ENCODE assay signal across 1 cellular context in the genomic region with DNA sequence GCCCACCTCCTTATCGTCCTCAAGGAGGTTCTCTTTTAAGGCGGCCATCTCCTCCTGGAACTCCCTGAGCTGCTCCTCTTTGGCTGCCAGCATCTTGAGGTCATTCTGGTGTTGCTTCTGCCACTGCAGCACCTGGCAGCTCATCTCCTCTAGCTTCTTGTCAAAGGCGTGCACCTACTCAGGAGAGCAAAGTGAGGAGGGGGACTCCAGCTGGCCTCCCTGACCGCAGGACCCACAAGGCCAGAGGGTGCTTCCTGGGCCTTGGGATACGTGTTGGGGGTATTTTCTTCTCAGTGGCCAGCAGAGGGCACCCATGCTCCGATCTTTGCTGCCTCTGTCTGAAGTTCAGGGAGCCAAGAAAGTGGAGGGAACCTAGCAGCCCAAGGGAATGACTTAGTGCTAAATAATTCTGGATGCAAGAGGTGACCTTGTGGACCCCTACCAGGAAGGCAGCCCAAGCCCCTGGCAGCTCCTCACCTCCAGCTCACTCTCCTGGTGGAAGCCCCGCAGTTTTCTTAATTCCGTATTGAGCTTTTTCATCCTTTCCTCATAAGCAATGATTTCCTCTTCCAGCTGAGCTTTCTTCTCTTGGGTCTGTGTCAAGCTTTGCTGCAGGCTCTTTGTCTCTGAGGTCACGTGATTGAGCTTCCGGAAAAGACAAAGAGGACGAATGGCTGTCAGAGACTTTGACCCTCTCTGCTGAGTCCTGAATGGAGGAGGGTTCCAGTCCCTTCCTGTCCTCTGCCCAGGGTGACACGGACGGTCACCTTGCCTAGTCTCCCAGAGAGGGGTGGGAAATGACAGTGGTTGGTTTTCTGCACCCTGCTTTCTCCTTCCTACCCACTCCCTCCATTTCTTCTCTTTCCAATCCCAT.
TF ChIP-seq lines count a peak whose summit lies in the region.

No MANE protein-coding gene starts in this region.

TF ChIP-seq in HepG2, 621 proteins besides CTCF, POLR2A, EP300 and RAD21 (continued from another document and continues in another):
- TF ChIP-seq HOXA7 (CRISPR knock-in tag; IDR thresholded peaks at IDR 0.05) (no peak), SRSF4 (IDR thresholded peaks at IDR 0.05; ENCODE audit: low read depth, low read length, poor library complexity, severe bottlenecking) (no peak), ZSCAN31 (CRISPR knock-in tag; IDR thresholded peaks at IDR 0.05; ENCODE audit: low read depth) (0 out of 2 replicates have a peak, but pooled peaks have one; percentile 26), ONECUT2 (CRISPR knock-in tag; IDR thresholded peaks at IDR 0.05) (peak; percentile 37; the same call in 1 of the 2 replicates), CBX1 (IDR thresholded peaks at IDR 0.05; ENCODE audit: low read depth) (no peak), ZNF317 (CRISPR knock-in tag; IDR thresholded peaks at IDR 0.05) (no peak), NR2C2 (CRISPR knock-in tag; IDR thresholded peaks at IDR 0.05; ENCODE audit: borderline replicate concordance) (peak; percentile 24; the same call in 1 of the 2 replicates), NFE2L2 (IDR thresholded peaks at IDR 0.05; ENCODE audit: low read length) (peak; percentile 25; the same call in 1 of the 2 replicates), HOXA5 (CRISPR knock-in tag; IDR thresholded peaks at IDR 0.05) (peak; percentile 78), ZNF850 (CRISPR knock-in tag; conservative IDR thresholded peaks at IDR 0.05) (no peak), NR2F1 (CRISPR knock-in tag; IDR thresholded peaks at IDR 0.05) (no peak), MTF1 (CRISPR knock-in tag; IDR thresholded peaks at IDR 0.05) (no peak), ZNF33A (CRISPR knock-in tag; IDR thresholded peaks at IDR 0.05; ENCODE audit: borderline replicate concordance) (no peak), DMAP1 (CRISPR knock-in tag; IDR thresholded peaks at IDR 0.05) (peak; percentile 50; the same call in 1 of the 2 replicates), ZNF678 (CRISPR knock-in tag; IDR thresholded peaks at IDR 0.05) (no peak), ZMYM2 (CRISPR knock-in tag; IDR thresholded peaks at IDR 0.05) (peak; percentile 78), POGZ (CRISPR knock-in tag; IDR thresholded peaks at IDR 0.05) (peak; percentile 78), MEIS2 (CRISPR knock-in tag; IDR thresholded peaks at IDR 0.05) (peak; percentile 32; the same call in 1 of the 2 replicates), SAFB2 (CRISPR knock-in tag; IDR thresholded peaks at IDR 0.05; ENCODE audit: borderline replicate concordance, low read depth) (peak; percentile 83), RAD51 (IDR thresholded peaks at IDR 0.05; ENCODE audit: borderline replicate concordance) (peak; percentile 96), ZSCAN12 (CRISPR knock-in tag; IDR thresholded peaks at IDR 0.05) (no peak), ZBTB7A (CRISPR knock-in tag; IDR thresholded peaks at IDR 0.05) (peak; percentile 38; the same call in 1 of the 2 replicates), SP5 (CRISPR knock-in tag; IDR thresholded peaks at IDR 0.05; ENCODE audit: borderline replicate concordance, low read depth) (no peak), GABPB1 (CRISPR knock-in tag; IDR thresholded peaks at IDR 0.05) (peak; percentile 39), ZNF382 (CRISPR knock-in tag; IDR thresholded peaks at IDR 0.05; ENCODE audit: borderline replicate concordance) (no peak), TBL1XR1 (IDR thresholded peaks at IDR 0.05; ENCODE audit: borderline replicate concordance, low read length, partially characterized antibody) (no peak), ZSCAN25 (CRISPR knock-in tag; IDR thresholded peaks at IDR 0.05) (no peak), POLR2G (IDR thresholded peaks at IDR 0.05; ENCODE audit: low read depth, low read length) (peak; percentile 49; the same call in 1 of the 2 replicates), ZNF136 (CRISPR knock-in tag; IDR thresholded peaks at IDR 0.05; ENCODE audit: low read depth) (0 out of 2 replicates have a peak, but pooled peaks have one; percentile 2), ZNF234 (CRISPR knock-in tag; conservative IDR thresholded peaks at IDR 0.05) (no peak)
- TF ChIP-seq, protein P1, sequence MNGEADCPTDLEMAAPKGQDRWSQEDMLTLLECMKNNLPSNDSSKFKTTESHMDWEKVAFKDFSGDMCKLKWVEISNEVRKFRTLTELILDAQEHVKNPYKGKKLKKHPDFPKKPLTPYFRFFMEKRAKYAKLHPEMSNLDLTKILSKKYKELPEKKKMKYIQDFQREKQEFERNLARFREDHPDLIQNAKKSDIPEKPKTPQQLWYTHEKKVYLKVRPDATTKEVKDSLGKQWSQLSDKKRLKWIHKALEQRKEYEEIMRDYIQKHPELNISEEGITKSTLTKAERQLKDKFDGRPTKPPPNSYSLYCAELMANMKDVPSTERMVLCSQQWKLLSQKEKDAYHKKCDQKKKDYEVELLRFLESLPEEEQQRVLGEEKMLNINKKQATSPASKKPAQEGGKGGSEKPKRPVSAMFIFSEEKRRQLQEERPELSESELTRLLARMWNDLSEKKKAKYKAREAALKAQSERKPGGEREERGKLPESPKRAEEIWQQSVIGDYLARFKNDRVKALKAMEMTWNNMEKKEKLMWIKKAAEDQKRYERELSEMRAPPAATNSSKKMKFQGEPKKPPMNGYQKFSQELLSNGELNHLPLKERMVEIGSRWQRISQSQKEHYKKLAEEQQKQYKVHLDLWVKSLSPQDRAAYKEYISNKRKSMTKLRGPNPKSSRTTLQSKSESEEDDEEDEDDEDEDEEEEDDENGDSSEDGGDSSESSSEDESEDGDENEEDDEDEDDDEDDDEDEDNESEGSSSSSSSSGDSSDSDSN (CRISPR knock-in tag; IDR thresholded peaks at IDR 0.05) = peak; percentile 13; the same call in 1 of the 2 replicates
- TF ChIP-seq, protein P2, sequence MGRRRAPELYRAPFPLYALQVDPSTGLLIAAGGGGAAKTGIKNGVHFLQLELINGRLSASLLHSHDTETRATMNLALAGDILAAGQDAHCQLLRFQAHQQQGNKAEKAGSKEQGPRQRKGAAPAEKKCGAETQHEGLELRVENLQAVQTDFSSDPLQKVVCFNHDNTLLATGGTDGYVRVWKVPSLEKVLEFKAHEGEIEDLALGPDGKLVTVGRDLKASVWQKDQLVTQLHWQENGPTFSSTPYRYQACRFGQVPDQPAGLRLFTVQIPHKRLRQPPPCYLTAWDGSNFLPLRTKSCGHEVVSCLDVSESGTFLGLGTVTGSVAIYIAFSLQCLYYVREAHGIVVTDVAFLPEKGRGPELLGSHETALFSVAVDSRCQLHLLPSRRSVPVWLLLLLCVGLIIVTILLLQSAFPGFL (CRISPR knock-in tag; IDR thresholded peaks at IDR 0.05) = peak; percentile 51; the same call in 1 of the 2 replicates
- TF ChIP-seq, protein P3, sequence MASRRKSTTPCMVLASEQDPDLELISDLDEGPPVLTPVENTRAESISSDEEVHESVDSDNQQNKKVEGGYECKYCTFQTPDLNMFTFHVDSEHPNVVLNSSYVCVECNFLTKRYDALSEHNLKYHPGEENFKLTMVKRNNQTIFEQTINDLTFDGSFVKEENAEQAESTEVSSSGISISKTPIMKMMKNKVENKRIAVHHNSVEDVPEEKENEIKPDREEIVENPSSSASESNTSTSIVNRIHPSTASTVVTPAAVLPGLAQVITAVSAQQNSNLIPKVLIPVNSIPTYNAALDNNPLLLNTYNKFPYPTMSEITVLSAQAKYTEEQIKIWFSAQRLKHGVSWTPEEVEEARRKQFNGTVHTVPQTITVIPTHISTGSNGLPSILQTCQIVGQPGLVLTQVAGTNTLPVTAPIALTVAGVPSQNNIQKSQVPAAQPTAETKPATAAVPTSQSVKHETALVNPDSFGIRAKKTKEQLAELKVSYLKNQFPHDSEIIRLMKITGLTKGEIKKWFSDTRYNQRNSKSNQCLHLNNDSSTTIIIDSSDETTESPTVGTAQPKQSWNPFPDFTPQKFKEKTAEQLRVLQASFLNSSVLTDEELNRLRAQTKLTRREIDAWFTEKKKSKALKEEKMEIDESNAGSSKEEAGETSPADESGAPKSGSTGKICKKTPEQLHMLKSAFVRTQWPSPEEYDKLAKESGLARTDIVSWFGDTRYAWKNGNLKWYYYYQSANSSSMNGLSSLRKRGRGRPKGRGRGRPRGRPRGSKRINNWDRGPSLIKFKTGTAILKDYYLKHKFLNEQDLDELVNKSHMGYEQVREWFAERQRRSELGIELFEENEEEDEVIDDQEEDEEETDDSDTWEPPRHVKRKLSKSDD (CRISPR knock-in tag; IDR thresholded peaks at IDR 0.05; ENCODE audit: low read depth) = no peak
- TF ChIP-seq, protein P4, sequence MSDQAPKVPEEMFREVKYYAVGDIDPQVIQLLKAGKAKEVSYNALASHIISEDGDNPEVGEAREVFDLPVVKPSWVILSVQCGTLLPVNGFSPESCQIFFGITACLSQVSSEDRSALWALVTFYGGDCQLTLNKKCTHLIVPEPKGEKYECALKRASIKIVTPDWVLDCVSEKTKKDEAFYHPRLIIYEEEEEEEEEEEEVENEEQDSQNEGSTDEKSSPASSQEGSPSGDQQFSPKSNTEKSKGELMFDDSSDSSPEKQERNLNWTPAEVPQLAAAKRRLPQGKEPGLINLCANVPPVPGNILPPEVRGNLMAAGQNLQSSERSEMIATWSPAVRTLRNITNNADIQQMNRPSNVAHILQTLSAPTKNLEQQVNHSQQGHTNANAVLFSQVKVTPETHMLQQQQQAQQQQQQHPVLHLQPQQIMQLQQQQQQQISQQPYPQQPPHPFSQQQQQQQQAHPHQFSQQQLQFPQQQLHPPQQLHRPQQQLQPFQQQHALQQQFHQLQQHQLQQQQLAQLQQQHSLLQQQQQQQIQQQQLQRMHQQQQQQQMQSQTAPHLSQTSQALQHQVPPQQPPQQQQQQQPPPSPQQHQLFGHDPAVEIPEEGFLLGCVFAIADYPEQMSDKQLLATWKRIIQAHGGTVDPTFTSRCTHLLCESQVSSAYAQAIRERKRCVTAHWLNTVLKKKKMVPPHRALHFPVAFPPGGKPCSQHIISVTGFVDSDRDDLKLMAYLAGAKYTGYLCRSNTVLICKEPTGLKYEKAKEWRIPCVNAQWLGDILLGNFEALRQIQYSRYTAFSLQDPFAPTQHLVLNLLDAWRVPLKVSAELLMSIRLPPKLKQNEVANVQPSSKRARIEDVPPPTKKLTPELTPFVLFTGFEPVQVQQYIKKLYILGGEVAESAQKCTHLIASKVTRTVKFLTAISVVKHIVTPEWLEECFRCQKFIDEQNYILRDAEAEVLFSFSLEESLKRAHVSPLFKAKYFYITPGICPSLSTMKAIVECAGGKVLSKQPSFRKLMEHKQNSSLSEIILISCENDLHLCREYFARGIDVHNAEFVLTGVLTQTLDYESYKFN (CRISPR knock-in tag; conservative IDR thresholded peaks at IDR 0.05) = peak; percentile 69
- TF ChIP-seq, protein P5, sequence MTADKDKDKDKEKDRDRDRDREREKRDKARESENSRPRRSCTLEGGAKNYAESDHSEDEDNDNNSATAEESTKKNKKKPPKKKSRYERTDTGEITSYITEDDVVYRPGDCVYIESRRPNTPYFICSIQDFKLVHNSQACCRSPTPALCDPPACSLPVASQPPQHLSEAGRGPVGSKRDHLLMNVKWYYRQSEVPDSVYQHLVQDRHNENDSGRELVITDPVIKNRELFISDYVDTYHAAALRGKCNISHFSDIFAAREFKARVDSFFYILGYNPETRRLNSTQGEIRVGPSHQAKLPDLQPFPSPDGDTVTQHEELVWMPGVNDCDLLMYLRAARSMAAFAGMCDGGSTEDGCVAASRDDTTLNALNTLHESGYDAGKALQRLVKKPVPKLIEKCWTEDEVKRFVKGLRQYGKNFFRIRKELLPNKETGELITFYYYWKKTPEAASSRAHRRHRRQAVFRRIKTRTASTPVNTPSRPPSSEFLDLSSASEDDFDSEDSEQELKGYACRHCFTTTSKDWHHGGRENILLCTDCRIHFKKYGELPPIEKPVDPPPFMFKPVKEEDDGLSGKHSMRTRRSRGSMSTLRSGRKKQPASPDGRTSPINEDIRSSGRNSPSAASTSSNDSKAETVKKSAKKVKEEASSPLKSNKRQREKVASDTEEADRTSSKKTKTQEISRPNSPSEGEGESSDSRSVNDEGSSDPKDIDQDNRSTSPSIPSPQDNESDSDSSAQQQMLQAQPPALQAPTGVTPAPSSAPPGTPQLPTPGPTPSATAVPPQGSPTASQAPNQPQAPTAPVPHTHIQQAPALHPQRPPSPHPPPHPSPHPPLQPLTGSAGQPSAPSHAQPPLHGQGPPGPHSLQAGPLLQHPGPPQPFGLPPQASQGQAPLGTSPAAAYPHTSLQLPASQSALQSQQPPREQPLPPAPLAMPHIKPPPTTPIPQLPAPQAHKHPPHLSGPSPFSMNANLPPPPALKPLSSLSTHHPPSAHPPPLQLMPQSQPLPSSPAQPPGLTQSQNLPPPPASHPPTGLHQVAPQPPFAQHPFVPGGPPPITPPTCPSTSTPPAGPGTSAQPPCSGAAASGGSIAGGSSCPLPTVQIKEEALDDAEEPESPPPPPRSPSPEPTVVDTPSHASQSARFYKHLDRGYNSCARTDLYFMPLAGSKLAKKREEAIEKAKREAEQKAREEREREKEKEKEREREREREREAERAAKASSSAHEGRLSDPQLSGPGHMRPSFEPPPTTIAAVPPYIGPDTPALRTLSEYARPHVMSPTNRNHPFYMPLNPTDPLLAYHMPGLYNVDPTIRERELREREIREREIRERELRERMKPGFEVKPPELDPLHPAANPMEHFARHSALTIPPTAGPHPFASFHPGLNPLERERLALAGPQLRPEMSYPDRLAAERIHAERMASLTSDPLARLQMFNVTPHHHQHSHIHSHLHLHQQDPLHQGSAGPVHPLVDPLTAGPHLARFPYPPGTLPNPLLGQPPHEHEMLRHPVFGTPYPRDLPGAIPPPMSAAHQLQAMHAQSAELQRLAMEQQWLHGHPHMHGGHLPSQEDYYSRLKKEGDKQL (CRISPR knock-in tag; IDR thresholded peaks at IDR 0.05; ENCODE audit: low read depth) = no peak
- TF ChIP-seq, protein P6, sequence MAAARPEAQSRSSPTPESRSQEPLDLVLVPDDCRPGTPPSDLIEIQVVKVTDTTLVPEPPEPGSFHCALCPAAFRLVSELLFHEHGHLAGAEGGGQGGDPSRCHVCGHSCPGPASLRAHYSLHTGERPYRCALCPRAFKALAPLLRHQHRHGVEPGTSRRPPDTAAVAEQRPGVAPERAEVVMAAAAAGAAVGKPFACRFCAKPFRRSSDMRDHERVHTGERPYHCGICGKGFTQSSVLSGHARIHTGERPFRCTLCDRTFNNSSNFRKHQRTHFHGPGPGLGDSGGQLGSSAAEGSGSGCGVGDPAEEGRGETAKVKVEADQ (CRISPR knock-in tag; IDR thresholded peaks at IDR 0.05; ENCODE audit: borderline replicate concordance) = peak; percentile 41; the same call in 1 of the 2 replicates
- TF ChIP-seq, protein P7, sequence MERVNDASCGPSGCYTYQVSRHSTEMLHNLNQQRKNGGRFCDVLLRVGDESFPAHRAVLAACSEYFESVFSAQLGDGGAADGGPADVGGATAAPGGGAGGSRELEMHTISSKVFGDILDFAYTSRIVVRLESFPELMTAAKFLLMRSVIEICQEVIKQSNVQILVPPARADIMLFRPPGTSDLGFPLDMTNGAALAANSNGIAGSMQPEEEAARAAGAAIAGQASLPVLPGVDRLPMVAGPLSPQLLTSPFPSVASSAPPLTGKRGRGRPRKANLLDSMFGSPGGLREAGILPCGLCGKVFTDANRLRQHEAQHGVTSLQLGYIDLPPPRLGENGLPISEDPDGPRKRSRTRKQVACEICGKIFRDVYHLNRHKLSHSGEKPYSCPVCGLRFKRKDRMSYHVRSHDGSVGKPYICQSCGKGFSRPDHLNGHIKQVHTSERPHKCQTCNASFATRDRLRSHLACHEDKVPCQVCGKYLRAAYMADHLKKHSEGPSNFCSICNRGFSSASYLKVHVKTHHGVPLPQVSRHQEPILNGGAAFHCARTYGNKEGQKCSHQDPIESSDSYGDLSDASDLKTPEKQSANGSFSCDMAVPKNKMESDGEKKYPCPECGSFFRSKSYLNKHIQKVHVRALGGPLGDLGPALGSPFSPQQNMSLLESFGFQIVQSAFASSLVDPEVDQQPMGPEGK (CRISPR knock-in tag; IDR thresholded peaks at IDR 0.05) = no peak
